13 cellular contexts compared by ENCODE assay signal in the genomic region with DNA sequence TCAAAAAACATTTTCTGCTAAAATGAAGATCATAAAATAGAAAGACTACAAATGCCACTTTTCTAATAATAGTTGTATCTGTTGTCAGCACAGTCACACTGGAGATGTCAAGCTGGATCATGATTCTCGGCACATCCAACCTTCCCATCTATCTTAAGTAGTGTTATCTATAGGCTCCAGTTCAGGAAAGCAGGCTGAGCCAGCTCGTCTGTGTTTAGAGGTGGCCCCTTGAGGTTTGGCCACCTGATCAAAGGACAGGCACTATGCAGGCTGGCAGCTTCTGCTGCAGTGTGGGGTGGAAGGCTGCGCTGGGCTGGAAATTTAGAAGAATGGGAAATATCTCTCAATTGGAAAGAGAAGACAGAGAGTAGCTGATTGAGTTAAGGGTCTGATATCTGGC. TPM values are rescaled to one million over a fixed set of nuclear protein-coding genes. Genes with fewer than 3 reads are reported as not detected.
DNase-seq lines count a peak whose midpoint lies in the region; ATAC-seq and TF ChIP-seq lines count a peak whose summit lies in the region.
"Had no signal": no experiment of that assay in that cellular context is flagged by ENCODE, and none has a peak within 500 bp of the region (broad histone marks: within the 10 kb centered on the region; RNA-seq: fewer than 3 reads in every experiment).

No MANE protein-coding gene starts in this region.

- peak overlapping the region; percentile 25 to 43 (median 41) for H3K9ac ChIP-seq in skeletal muscle tissue (ENCODE audit: low read depth in 1 of 3, low read length in 3 of 3)

- H3K36me3 ChIP-seq in heart left ventricle (peaks cover 0 to 29% (median 19%) of the 10 kb centered on the region in 9 donors), skeletal muscle tissue (ENCODE audit: control insufficient read depth in 3 of 3, insufficient read depth in 3 of 3, low read length in 3 of 3) (peaks cover 5 to 13% (median 12%) of the 10 kb centered on the region in 3 donors)

- WGBS in heart left ventricle, 4 donors, result 37 to 52% (median 40%) methylated on average over 3 of the region's 3 CpGs

- H3K4me3 ChIP-seq in heart left ventricle (no peak overlapping the region), skeletal muscle tissue (ENCODE audit: low read length in 3 of 3) (peak overlapping the region in 1 of 3 donors; percentile 41)
- H3K4me3 ChIP-seq: GM23338, SJCRH30, tibial nerve had no signal

- peak; percentile 63 to 88 (median 78) for ATAC-seq in heart left ventricle
- no peak for ATAC-seq in HG02798 (IDR thresholded peaks at IDR 0.05; ENCODE audit: poor library complexity, unreplicated experiment)
- ATAC-seq in GM21619 (IDR thresholded peaks at IDR 0.05; ENCODE audit: unreplicated experiment), result no peak
- ATAC-seq: GM23338 had no signal

- DNase-seq in G401 (ENCODE audit: low spot score), result peak; percentile 64
- DNase-seq in heart left ventricle, result peak in 2 of 5 donors; percentile 62 to 66
- no peak for DNase-seq in 8988T
- DNase-seq: MV-4-11, naive B cell, NCI-H226, SJCRH30 had no signal

- peak overlapping the region; percentile 32 for H3K27ac ChIP-seq in angular gyrus (ENCODE audit: low read depth, low read length)
- peak overlapping the region; percentile 19 to 85 (median 76) for H3K27ac ChIP-seq in heart left ventricle
- peak overlapping the region; percentile 94 for H3K27ac ChIP-seq in skeletal muscle tissue (ENCODE audit: low read depth, low read length)
- H3K27ac ChIP-seq: SJCRH30 had no signal

- no peak for TF ChIP-seq POLR2A in heart left ventricle (IDR thresholded peaks at IDR 0.05)

- H3K27me3 ChIP-seq in heart left ventricle (no peaks in the 10 kb centered on the region), skeletal muscle tissue (ENCODE audit: control insufficient read depth in 3 of 3, insufficient read depth in 3 of 3, low read length in 3 of 3) (no peaks in the 10 kb centered on the region)
- H3K27me3 ChIP-seq: SJCRH30, tibial nerve had no signal

- intact Hi-C loops in heart left ventricle (cut with DNase I), result loop anchor here in 2 of 10 donors (10.0 kb wide), 2 partner anchors 47 to 227 kb away; partner anchors contain the start of gene RTN4RL1 (in 1 of the 2)

- peaks cover 0 to 41% (median 17%) of the 10 kb centered on the region in 12 donors for H3K4me1 ChIP-seq in heart left ventricle
- peaks cover 23 to 38% (median 26%) of the 10 kb centered on the region in 3 donors for H3K4me1 ChIP-seq in skeletal muscle tissue (ENCODE audit: control insufficient read depth in 3 of 3, insufficient read depth in 3 of 3, low read length in 3 of 3)

- in situ Hi-C loops in G401 (cut with HindIII; ENCODE audit: low sequenced_read_pairs), result no loop called here

- TF ChIP-seq CTCF in heart left ventricle (IDR thresholded peaks at IDR 0.05), result no peak

- no peaks in the 10 kb centered on the region for H3K9me3 ChIP-seq in heart left ventricle
- no peaks in the 10 kb centered on the region for H3K9me3 ChIP-seq in skeletal muscle tissue (ENCODE audit: control insufficient read depth in 3 of 3, low read length in 3 of 3)
- H3K9me3 ChIP-seq: SJCRH30, tibial nerve had no signal

RNA-seq across cellular contexts. Expression of gene SMYD4, which starts 32.4 kb away (rescaled TPM):
- 13.4 and 16.0 TPM in 2 replicates for total RNA-seq in G401 (2014; rRNA removed; shearing (Covaris generic))
- total RNA-seq in heart left ventricle (10 to 100 TPM in 3 of 9 donors, 1 to 10 TPM in 6; 5.2 to 15.9 (median 8.3) TPM), skeletal muscle tissue (8.4 TPM)
- polyA plus RNA-seq in heart left ventricle, result 1 to 10 TPM; 5.6 to 6.5 TPM

RNA-seq across cellular contexts. Expression of gene RPA1, which starts 32.5 kb away (rescaled TPM):
- 79.1 and 102 TPM in 2 replicates for total RNA-seq in G401 (2014; rRNA removed; shearing (Covaris generic))
- total RNA-seq in heart left ventricle (10 to 100 TPM; 20.1 to 87.4 (median 64.6) TPM), skeletal muscle tissue (26.1 TPM)
- polyA plus RNA-seq in heart left ventricle, result 10 to 100 TPM; 10.4 to 35.0 TPM

RNA-seq across cellular contexts. Expression of gene SERPINF1, which starts 35.5 kb away (rescaled TPM):
- total RNA-seq in G401 (2014; rRNA removed; shearing (Covaris generic)), result 465 and 509 TPM in 2 replicates
- total RNA-seq in heart left ventricle (100 to 1,000 TPM in 5 of 9 donors, 10 to 100 TPM in 4; 67.5 to 460 (median 103) TPM), skeletal muscle tissue (328 TPM)
- polyA plus RNA-seq in heart left ventricle, result 100 to 1,000 TPM; 101 to 125 TPM

RNA-seq across cellular contexts. Expression of gene SERPINF2, which starts 54.7 kb away (rescaled TPM):
- 2.4 and 3.0 TPM in 2 replicates for total RNA-seq in G401 (2014; rRNA removed; shearing (Covaris generic))
- total RNA-seq in heart left ventricle (1 to 10 TPM in 2 of 9 donors, under 1 TPM in 6, not detected in 1; 0.25 to 1.8 (median 0.77) TPM), skeletal muscle tissue (not detected)
- 1 to 10 TPM in 1 of 2 donors, under 1 TPM in 1; 0.65 to 1.4 TPM for polyA plus RNA-seq in heart left ventricle
- total RNA-seq: SJCRH30 had no signal

Comparison
In these comparisons a context has a peak if more than half of its experiments do, and no peak if none do; other contexts are left out.
1. H3K27ac ChIP-seq: peak in every context shown above with its lines; median percentile 94 in skeletal muscle tissue; 76 in heart left ventricle; 32 in angular gyrus.
2. ATAC-seq: peak in heart left ventricle (4 of 4); none in HG02798 (single experiment) and GM21619 (single experiment).